ENCODE assay signal across 37 cellular contexts in the genomic region with DNA sequence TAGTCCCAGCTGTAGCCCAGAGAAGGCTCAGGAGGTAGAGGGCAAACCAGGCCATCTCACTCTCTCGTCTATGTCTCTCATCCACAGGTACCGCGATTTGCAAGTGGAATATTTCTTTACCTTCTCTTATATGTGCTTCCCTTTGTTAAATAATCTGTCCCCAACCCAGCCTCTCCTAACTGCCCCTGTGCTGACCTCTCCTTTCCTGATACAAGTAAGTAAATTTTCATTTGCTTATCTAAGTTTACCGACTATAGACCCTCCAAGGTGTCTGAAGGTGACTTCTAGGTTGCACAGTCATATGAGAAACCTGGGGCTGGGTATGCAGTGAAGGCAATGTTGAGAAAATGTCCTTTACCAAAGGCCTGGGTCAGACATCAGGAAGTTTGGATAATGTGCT. TPM values are rescaled to one million over a fixed set of nuclear protein-coding genes. Genes with fewer than 3 reads are reported as not detected.
"Had no signal": no experiment of that assay in that cellular context is flagged by ENCODE, and none has a peak within 500 bp of the region (broad histone marks: within the 10 kb centered on the region; RNA-seq: fewer than 3 reads in every experiment).

A gene (minus strand): TSS at position 101 of the 400 bp plus-strand sequence. CDS start 46 bp downstream, at position 55.

- H3K27ac ChIP-seq: ascending aorta, breast epithelium, cardiac muscle cell, colonic mucosa, epithelial cell of prostate, esophagus squamous epithelium, gastroesophageal sphincter had no signal

- H3K36me3 Mint-ChIP-seq: activated CD4-positive, alpha-beta memory T cell treated with anti-CD3 and anti-CD28 coated beads for 36 hours; activated CD8-positive, alpha-beta memory T cell treated with anti-CD3 and anti-CD28 coated beads, Interleukin-2, amount 10 ng/mL, durations not matched to agents 7 days and 5 days; activated naive CD4-positive, alpha-beta T cell treated with anti-CD3 and anti-CD28 coated beads, Interleukin-2, amount 10 ng/mL, durations not matched to agents 7 days and 5 days; activated naive CD4-positive, alpha-beta T cell treated with anti-CD3 and anti-CD28 coated beads, Interleukin-2, amount 50 U/mL, for 72 hours; activated naive CD8-positive, alpha-beta T cell treated with anti-CD3 and anti-CD28 coated beads, Interleukin-2, amount 10 ng/mL, durations not matched to agents 7 days and 5 days; brain had no signal

- H3K27me3 Mint-ChIP-seq: activated CD4-positive, alpha-beta memory T cell treated with anti-CD3 and anti-CD28 coated beads for 36 hours; activated CD4-positive, alpha-beta T cell treated with anti-CD3 and anti-CD28 coated beads, Interleukin-2, amount 10 ng/mL, durations not matched to agents 24 days and 14 days had no signal

- DNase-seq: activated CD4-positive, alpha-beta memory T cell treated with anti-CD3 and anti-CD28 coated beads for 36 hours; activated CD4-positive, alpha-beta T cell treated with anti-CD3 and anti-CD28 coated beads for 36 hours; activated CD4-positive, alpha-beta T cell treated with anti-CD3 and anti-CD28 coated beads, Interleukin-2, amount 10 ng/mL, durations not matched to agents 24 days and 14 days; activated CD4-positive, CD25-positive, alpha-beta regulatory T cell; activated CD4-positive, CD25-positive, alpha-beta regulatory T cell treated with anti-CD3 and anti-CD28 coated beads, Interleukin-2, amount 50 U/mL, for 72 hours; activated CD8-positive, alpha-beta memory T cell treated with anti-CD3 and anti-CD28 coated beads, Interleukin-2, amount 10 ng/mL, durations not matched to agents 7 days and 5 days; activated CD8-positive, alpha-beta memory T cell treated with anti-CD3 and anti-CD28 coated beads, Interleukin-2, amount 50 U/mL, for 4 hours; activated CD8-positive, alpha-beta T cell treated with anti-CD3 and anti-CD28 coated beads, Interleukin-2, amount 10 ng/mL, durations not matched to agents 7 days and 5 days; activated gamma-delta T cell; activated naive CD4-positive, alpha-beta T cell; activated naive CD4-positive, alpha-beta T cell treated with anti-CD3 and anti-CD28 coated beads, Interleukin-2, amount 10 ng/mL, durations not matched to agents 7 days and 5 days; activated naive CD8-positive, alpha-beta T cell treated with anti-CD3 and anti-CD28 coated beads, Interleukin-2, amount 10 ng/mL, durations not matched to agents 7 days and 5 days; activated T-cell treated with anti-CD3 and anti-CD28 coated beads, Interleukin-2, amount 50 U/mL, for 1 hour; activated T-cell treated with anti-CD3 and anti-CD28 coated beads, Interleukin-2, amount 50 U/mL, for 48 hours; central memory CD4-positive, alpha-beta T cell; cerebellar nuclear complex; colonic mucosa; effector CD8-positive, alpha-beta T cell; esophagus squamous epithelium; foreskin melanocyte; head of caudate nucleus; T-helper 1 cell; T-helper 17 cell; T1000 had no signal

- H3K4me3 Mint-ChIP-seq: activated CD4-positive, alpha-beta memory T cell treated with anti-CD3 and anti-CD28 coated beads for 36 hours; activated CD4-positive, alpha-beta T cell treated with anti-CD3 and anti-CD28 coated beads for 36 hours; activated CD4-positive, alpha-beta T cell treated with anti-CD3 and anti-CD28 coated beads, Interleukin-2, amount 10 ng/mL, durations not matched to agents 24 days and 14 days; activated CD8-positive, alpha-beta memory T cell treated with anti-CD3 and anti-CD28 coated beads, Interleukin-2, amount 10 ng/mL, durations not matched to agents 7 days and 5 days; activated CD8-positive, alpha-beta T cell treated with anti-CD3 and anti-CD28 coated beads, Interleukin-2, amount 10 ng/mL, durations not matched to agents 7 days and 5 days; activated naive CD4-positive, alpha-beta T cell treated with anti-CD3 and anti-CD28 coated beads, Interleukin-2, amount 10 ng/mL, durations not matched to agents 7 days and 5 days; activated naive CD8-positive, alpha-beta T cell treated with anti-CD3 and anti-CD28 coated beads, Interleukin-2, amount 10 ng/mL, durations not matched to agents 7 days and 5 days; brain; T-helper 17 cell; T-helper 2 cell treated with Interferon-gamma antibody and Interleukin-4, amounts not matched to agents 5 μg/mL and 100 μg/mL, for 36 hours had no signal

- H3K27ac Mint-ChIP-seq: activated CD4-positive, alpha-beta memory T cell treated with anti-CD3 and anti-CD28 coated beads for 36 hours; activated CD4-positive, alpha-beta T cell treated with anti-CD3 and anti-CD28 coated beads for 36 hours; activated CD4-positive, alpha-beta T cell treated with anti-CD3 and anti-CD28 coated beads, Interleukin-2, amount 10 ng/mL, durations not matched to agents 24 days and 14 days; activated CD8-positive, alpha-beta memory T cell treated with anti-CD3 and anti-CD28 coated beads, Interleukin-2, amount 10 ng/mL, durations not matched to agents 7 days and 5 days; activated CD8-positive, alpha-beta T cell treated with anti-CD3 and anti-CD28 coated beads, Interleukin-2, amount 10 ng/mL, durations not matched to agents 7 days and 5 days; activated naive CD4-positive, alpha-beta T cell treated with anti-CD3 and anti-CD28 coated beads, Interleukin-2, amount 50 U/mL, for 72 hours; activated naive CD8-positive, alpha-beta T cell treated with anti-CD3 and anti-CD28 coated beads, Interleukin-2, amount 10 ng/mL, durations not matched to agents 7 days and 5 days; brain; T-helper 17 cell; T-helper 2 cell treated with Interferon-gamma antibody and Interleukin-4, amounts not matched to agents 5 μg/mL and 100 μg/mL, for 36 hours had no signal

- H3K9me3 ChIP-seq: ascending aorta, breast epithelium, colonic mucosa, esophagus squamous epithelium, gastroesophageal sphincter had no signal

- H3K4me1 Mint-ChIP-seq: activated CD4-positive, alpha-beta T cell treated with anti-CD3 and anti-CD28 coated beads for 36 hours; activated CD4-positive, alpha-beta T cell treated with anti-CD3 and anti-CD28 coated beads, Interleukin-2, amount 10 ng/mL, durations not matched to agents 24 days and 14 days; activated naive CD4-positive, alpha-beta T cell treated with anti-CD3 and anti-CD28 coated beads, Interleukin-2, amount 10 ng/mL, durations not matched to agents 7 days and 5 days; activated naive CD8-positive, alpha-beta T cell treated with anti-CD3 and anti-CD28 coated beads, Interleukin-2, amount 10 ng/mL, durations not matched to agents 7 days and 5 days; brain; T-helper 17 cell had no signal

- H3K36me3 ChIP-seq: ascending aorta, breast epithelium, cardiac muscle cell, colonic mucosa, esophagus squamous epithelium, gastroesophageal sphincter had no signal

- H3K27me3 ChIP-seq: ascending aorta, breast epithelium, cardiac muscle cell, colonic mucosa, esophagus squamous epithelium, gastroesophageal sphincter had no signal

- ATAC-seq: activated CD4-positive, alpha-beta T cell treated with anti-CD3 and anti-CD28 coated beads for 36 hours; activated CD8-positive, alpha-beta memory T cell treated with anti-CD3 and anti-CD28 coated beads, Interleukin-2, amount 10 ng/mL, durations not matched to agents 7 days and 5 days; activated CD8-positive, alpha-beta T cell treated with anti-CD3 and anti-CD28 coated beads, Interleukin-2, amount 10 ng/mL, durations not matched to agents 7 days and 5 days; activated naive CD4-positive, alpha-beta T cell treated with anti-CD3 and anti-CD28 coated beads, Interleukin-2, amount 50 U/mL, for 72 hours; gastroesophageal sphincter; T-helper 17 cell had no signal

- H3K4me1 ChIP-seq: ascending aorta, breast epithelium, colonic mucosa, esophagus squamous epithelium, gastroesophageal sphincter had no signal

- H3K9me3 Mint-ChIP-seq: activated CD4-positive, alpha-beta memory T cell treated with anti-CD3 and anti-CD28 coated beads for 36 hours; activated CD4-positive, alpha-beta T cell treated with anti-CD3 and anti-CD28 coated beads, Interleukin-2, amount 10 ng/mL, durations not matched to agents 24 days and 14 days; activated naive CD4-positive, alpha-beta T cell treated with anti-CD3 and anti-CD28 coated beads, Interleukin-2, amount 10 ng/mL, durations not matched to agents 7 days and 5 days; activated naive CD4-positive, alpha-beta T cell treated with anti-CD3 and anti-CD28 coated beads, Interleukin-2, amount 50 U/mL, for 72 hours; T-helper 2 cell treated with Interferon-gamma antibody and Interleukin-4, amounts not matched to agents 5 μg/mL and 100 μg/mL, for 36 hours had no signal

- H3K4me3 ChIP-seq: ascending aorta, breast epithelium, cardiac muscle cell, colonic mucosa, esophagus squamous epithelium, gastroesophageal sphincter had no signal

RNA-seq across cellular contexts. Expression of the gene that starts here (rescaled TPM):
- total RNA-seq: activated CD4-positive, alpha-beta memory T cell treated with anti-CD3 and anti-CD28 coated beads for 36 hours; activated CD4-positive, alpha-beta T cell treated with anti-CD3 and anti-CD28 coated beads for 36 hours; activated CD4-positive, alpha-beta T cell treated with anti-CD3 and anti-CD28 coated beads, Interleukin-2, amount 10 ng/mL, durations not matched to agents 24 days and 14 days; activated CD8-positive, alpha-beta memory T cell treated with anti-CD3 and anti-CD28 coated beads for 36 hours; activated CD8-positive, alpha-beta memory T cell treated with anti-CD3 and anti-CD28 coated beads, Interleukin-2, amount 10 ng/mL, durations not matched to agents 7 days and 5 days; activated CD8-positive, alpha-beta T cell treated with anti-CD3 and anti-CD28 coated beads, Interleukin-2, amount 10 ng/mL, durations not matched to agents 7 days and 5 days; activated naive CD4-positive, alpha-beta T cell treated with anti-CD3 and anti-CD28 coated beads, Interleukin-2, amount 50 U/mL, for 72 hours; activated naive CD8-positive, alpha-beta T cell treated with anti-CD3 and anti-CD28 coated beads, Interleukin-2, amount 10 ng/mL, durations not matched to agents 7 days and 5 days; breast epithelium; dermis microvascular lymphatic vessel endothelial cell; endothelial cell of umbilical vein; esophagus squamous epithelium; fibroblast of lung; fibroblast of villous mesenchyme; gastroesophageal sphincter; T-helper 17 cell had no signal
- polyA plus RNA-seq: cardiac muscle cell, endothelial cell of umbilical vein, fibroblast of lung had no signal
